In genomic region chr19:39434123-39435076, GRCh38 we compare ENCODE assay signal across 1 cellular context.
TF ChIP-seq lines count a peak whose summit lies in the region.

No MANE protein-coding gene starts in this region.

TF ChIP-seq in endothelial cell of umbilical vein, 7 proteins besides CTCF, POLR2A, EP300 and RAD21:
- TF ChIP-seq MYC (IDR thresholded peaks at IDR 0.05; ENCODE audit: low read depth, low read length) (no peak), JUN (IDR thresholded peaks at IDR 0.05; ENCODE audit: borderline replicate concordance, insufficient read depth, insufficient read length, low read depth) (no peak), POLR2AphosphoS5 (IDR thresholded peaks at IDR 0.05; ENCODE audit: insufficient read depth, low read depth, low read length) (no peak), FOS (IDR thresholded peaks at IDR 0.05; ENCODE audit: borderline replicate concordance, insufficient read depth, low read length) (no peak), GATA2 (IDR thresholded peaks at IDR 0.05; ENCODE audit: insufficient read depth, insufficient read length, low read depth, low read length) (no peak), MAX (IDR thresholded peaks at IDR 0.05; ENCODE audit: insufficient read depth, insufficient read length) (no peak), EZH2 (IDR thresholded peaks at IDR 0.05; ENCODE audit: borderline replicate concordance, low read depth, low read length, severe bottlenecking) (no peak)
